In genomic region chr20:33209789-33210188, GRCh38 we compare ENCODE assay signal across 10 cellular contexts. TPM values are rescaled to one million over a fixed set of nuclear protein-coding genes. Genes with fewer than 3 reads are reported as not detected.
A peak's percentile ranks its signal among the peaks of the same experiment; 100 is the strongest.
DNase-seq lines count a peak whose midpoint lies in the region; ATAC-seq and TF ChIP-seq lines count a peak whose summit lies in the region.
"Had no signal": no experiment of that assay in that cellular context is flagged by ENCODE, and none has a peak within 500 bp of the region (broad histone marks: within the 10 kb centered on the region; RNA-seq: fewer than 3 reads in every experiment).

No MANE protein-coding gene starts in this region.

- H3K36me3 ChIP-seq in endodermal cell (ENCODE audit: control insufficient read depth, insufficient read depth, low read length) = no peaks in the 10 kb centered on the region
- no peaks in the 10 kb centered on the region for H3K36me3 ChIP-seq in mucosa of descending colon (ENCODE audit: low read depth)

- no peak overlapping the region for H3K4me3 Mint-ChIP-seq in endodermal cell
- H3K4me3 Mint-ChIP-seq: central memory CD8-positive, alpha-beta T cell had no signal

- H3K9me3 Mint-ChIP-seq in endodermal cell = no peaks in the 10 kb centered on the region

- peaks cover 2% of the 10 kb centered on the region for H3K4me1 Mint-ChIP-seq in endodermal cell

- H3K27me3 ChIP-seq in endodermal cell (ENCODE audit: control insufficient read depth, insufficient read depth, low read length, poor library complexity, severe bottlenecking) = peaks cover 66% of the 10 kb centered on the region

- no peak overlapping the region for H3K4me3 ChIP-seq in endodermal cell (ENCODE audit: low read length)
- no peak overlapping the region for H3K4me3 ChIP-seq in mucosa of descending colon

- peak; percentile 69 for ATAC-seq in mucosa of descending colon
- ATAC-seq in GM21526 (IDR thresholded peaks at IDR 0.05; ENCODE audit: low FRiP score, unreplicated experiment) = no peak
- ATAC-seq in GM19324 (IDR thresholded peaks at IDR 0.05; ENCODE audit: low FRiP score, unreplicated experiment) = no peak
- ATAC-seq in HG03521 (IDR thresholded peaks at IDR 0.05; ENCODE audit: unreplicated experiment) = no peak

- H3K36me3 Mint-ChIP-seq in endodermal cell (ENCODE audit: low read depth) = no peaks in the 10 kb centered on the region

- peak; percentile 61 for DNase-seq in Ammon's horn (ENCODE audit: low spot score)
- DNase-seq in HuH-7.5 (ENCODE audit: low spot score) = peak; percentile 68
- DNase-seq in activated CD4-positive, alpha-beta T cell treated with anti-CD3 and anti-CD28 coated beads for 4 hours = peak; percentile 7 to 38
- peak; percentile 96 for DNase-seq in endodermal cell
- DNase-seq in mucosa of descending colon = peak in 2 of 3 donors; percentile 66 to 83

- no peak overlapping the region for H3K9ac ChIP-seq in endodermal cell (ENCODE audit: extremely low read depth, low read length, poor library complexity, severe bottlenecking)

- H3K27ac ChIP-seq in endodermal cell (ENCODE audit: low read depth, low read length) = no peak overlapping the region

- H3K4me1 ChIP-seq in endodermal cell (ENCODE audit: control insufficient read depth, insufficient read depth, low read length) = no peaks in the 10 kb centered on the region
- H3K4me1 ChIP-seq in mucosa of descending colon (ENCODE audit: low read depth) = no peaks in the 10 kb centered on the region

- intact Hi-C loops in mucosa of descending colon (cut with DNase I, micrococcal nuclease) = no loop called here

- TF ChIP-seq CTCF in endodermal cell (conservative IDR thresholded peaks at IDR 0.05) (no peak), mucosa of descending colon (IDR thresholded peaks at IDR 0.05) (no peak)

- peaks cover 35% of the 10 kb centered on the region for H3K27me3 Mint-ChIP-seq in endodermal cell (ENCODE audit: insufficient read depth)

- 9 to 11% methylated on average over 13 of the region's 13 CpGs for WGBS in endodermal cell (ENCODE audit: insufficient coverage in 1 of 2, insufficient read length in 1 of 2), 2 experiments

- no peak overlapping the region for H3K27ac Mint-ChIP-seq in endodermal cell

- H3K9me3 ChIP-seq in endodermal cell (ENCODE audit: control insufficient read depth, low read length) = no peaks in the 10 kb centered on the region
- no peaks in the 10 kb centered on the region for H3K9me3 ChIP-seq in mucosa of descending colon

RNA-seq across cellular contexts. Expression of gene BPIFA3, which starts 7.4 kb away (rescaled TPM):
- total RNA-seq in endodermal cell (not detected), mucosa of descending colon (not detected)
- polyA plus RNA-seq in endodermal cell (2013, experiment 1 of 2) = not detected
- not detected for polyA plus RNA-seq in endodermal cell (2013, experiment 2 of 2)
- total RNA-seq: subcutaneous adipose tissue had no signal

RNA-seq across cellular contexts. Expression of gene BPIFA1, which starts 26.0 kb away (rescaled TPM):
- total RNA-seq in endodermal cell (1 to 10 TPM in 1 of 2 donors, not detected in 1; 1.4 TPM), mucosa of descending colon (not detected)
- polyA plus RNA-seq in endodermal cell (2013, experiment 1 of 2) = 0.25 TPM
- not detected for polyA plus RNA-seq in endodermal cell (2013, experiment 2 of 2)
- total RNA-seq: subcutaneous adipose tissue had no signal

RNA-seq across cellular contexts. Expression of gene BPIFA2, which starts 41.8 kb away (rescaled TPM):
- not detected for total RNA-seq in endodermal cell
- polyA plus RNA-seq in endodermal cell (2013, experiment 1 of 2) = not detected
- polyA plus RNA-seq in endodermal cell (2013, experiment 2 of 2) = not detected
- total RNA-seq in mucosa of descending colon = not detected
- total RNA-seq: subcutaneous adipose tissue had no signal

Comparison
In these comparisons a context has a peak if more than half of its experiments do, and no peak if none do; other contexts are left out.
1. DNase-seq: peak in every context shown above with its lines; median percentile 96 in endodermal cell; 74 in mucosa of descending colon; 68 in HuH-7.5; 61 in Ammon's horn; 22 in activated CD4-positive, alpha-beta T cell treated with anti-CD3 and anti-CD28 coated beads for 4 hours.